Comparison of ENCODE assay signal across 17 cellular contexts in genomic region chr3:107994954-107995715, GRCh38.
"Had no signal": no experiment of that assay in that cellular context is flagged by ENCODE, and none has a peak within 500 bp of the region (broad histone marks: within the 10 kb centered on the region; RNA-seq: fewer than 3 reads in every experiment).

No MANE protein-coding gene starts in this region.

- H3K9me3 Mint-ChIP-seq: activated naive CD4-positive, alpha-beta T cell treated with anti-CD3 and anti-CD28 coated beads for 36 hours had no signal

- H3K4me1 ChIP-seq: transverse colon had no signal

- FAIRE-seq: astrocyte, endometrium had no signal

- H3K9me3 ChIP-seq: esophagus squamous epithelium, left lung, transverse colon had no signal

- DNase-seq: activated CD4-positive, alpha-beta T cell treated with anti-CD3 and anti-CD28 coated beads for 48 hours; activated CD8-positive, alpha-beta T cell treated with anti-CD3 and anti-CD28 coated beads, Interleukin-2, amount 10 ng/mL, durations not matched to agents 7 days and 5 days; activated naive CD4-positive, alpha-beta T cell treated with anti-CD3 and anti-CD28 coated beads for 36 hours; esophagus squamous epithelium; foreskin fibroblast; head of caudate nucleus; left lung; mesenchymal stem cell; stimulated activated CD4-positive, alpha-beta T cell treated with anti-CD3 and anti-CD28 coated beads, Interleukin-12 subunit alpha, Interleukin-12 subunit beta, amount 100 ng/mL, for 4 hours; stimulated activated naive CD4-positive, alpha-beta T cell; substantia nigra; transverse colon had no signal

- H3K27ac ChIP-seq: cardiac muscle cell, left lung, transverse colon had no signal

- ATAC-seq: activated CD8-positive, alpha-beta T cell treated with anti-CD3 and anti-CD28 coated beads, Interleukin-2, amount 10 ng/mL, durations not matched to agents 7 days and 5 days; left lung; WTC11 had no signal

- H3K4me3 ChIP-seq: cardiac muscle cell, esophagus squamous epithelium, left lung, transverse colon had no signal

- H3K27me3 ChIP-seq: cardiac muscle cell, esophagus squamous epithelium, left lung, transverse colon had no signal

- H3K27ac Mint-ChIP-seq: activated CD8-positive, alpha-beta T cell treated with anti-CD3 and anti-CD28 coated beads, Interleukin-2, amount 10 ng/mL, durations not matched to agents 7 days and 5 days; activated naive CD4-positive, alpha-beta T cell treated with anti-CD3 and anti-CD28 coated beads for 36 hours; nephron; WTC11 had no signal

- H3K4me3 Mint-ChIP-seq: activated CD8-positive, alpha-beta T cell treated with anti-CD3 and anti-CD28 coated beads, Interleukin-2, amount 10 ng/mL, durations not matched to agents 7 days and 5 days; activated naive CD4-positive, alpha-beta T cell treated with anti-CD3 and anti-CD28 coated beads for 36 hours; nephron; WTC11 had no signal

- H3K36me3 ChIP-seq: cardiac muscle cell, esophagus squamous epithelium, left lung, transverse colon had no signal
